In the genomic region with DNA sequence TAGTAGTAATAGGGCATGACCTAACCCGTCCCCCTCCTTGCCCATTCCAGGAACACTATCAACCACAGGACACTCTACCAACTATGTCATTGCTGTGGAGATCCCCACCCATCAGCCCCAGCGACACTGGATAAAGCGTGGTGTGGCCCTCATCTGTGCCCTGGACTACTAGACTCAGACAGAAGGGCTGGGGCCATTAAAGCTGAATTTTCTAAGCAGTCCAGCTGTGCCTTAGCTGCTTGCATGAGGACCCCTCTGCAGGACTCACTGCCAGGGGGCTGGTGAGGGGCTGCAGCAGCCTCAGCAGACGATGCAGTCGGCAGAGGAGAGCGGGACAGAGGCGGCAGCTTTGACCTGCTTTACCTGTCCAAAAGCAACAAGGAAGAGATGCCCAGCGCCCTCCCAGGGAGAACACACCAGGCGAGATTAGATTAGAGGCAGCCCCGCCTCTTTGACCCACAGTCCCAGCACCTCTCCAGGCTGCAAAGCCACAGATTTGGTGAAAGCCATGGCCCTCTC, we compare ENCODE assay signal across 1 cellular context.
TF ChIP-seq lines count a peak whose summit lies in the region.

No MANE protein-coding gene starts in this region.

TF ChIP-seq in H1, 55 proteins besides CTCF, POLR2A, EP300 and RAD21:
- TF ChIP-seq CEBPB (IDR thresholded peaks at IDR 0.05; ENCODE audit: low read depth, low read length) (no peak), SRF (IDR thresholded peaks at IDR 0.05; ENCODE audit: low read depth, low read length) (no peak), SAP30 (IDR thresholded peaks at IDR 0.05; ENCODE audit: insufficient read depth, insufficient replicate concordance, low read length) (no peak), POLR2AphosphoS5 (IDR thresholded peaks at IDR 0.05; ENCODE audit: low read depth, low read length) (no peak), FOSL1 (IDR thresholded peaks at IDR 0.05; ENCODE audit: insufficient read depth, low read depth, low read length) (no peak), RBBP5 (IDR thresholded peaks at IDR 0.05; ENCODE audit: borderline replicate concordance, low read depth, low read length) (no peak), TAF1 (IDR thresholded peaks at IDR 0.05; ENCODE audit: low read depth, low read length) (no peak), KDM1A (IDR thresholded peaks at IDR 0.05; ENCODE audit: borderline replicate concordance, low read length) (no peak), MAFK (IDR thresholded peaks at IDR 0.05; ENCODE audit: low read depth, low read length) (no peak), SIRT6 (IDR thresholded peaks at IDR 0.05; ENCODE audit: low read length) (no peak)
- TF ChIP-seq, protein P1, sequence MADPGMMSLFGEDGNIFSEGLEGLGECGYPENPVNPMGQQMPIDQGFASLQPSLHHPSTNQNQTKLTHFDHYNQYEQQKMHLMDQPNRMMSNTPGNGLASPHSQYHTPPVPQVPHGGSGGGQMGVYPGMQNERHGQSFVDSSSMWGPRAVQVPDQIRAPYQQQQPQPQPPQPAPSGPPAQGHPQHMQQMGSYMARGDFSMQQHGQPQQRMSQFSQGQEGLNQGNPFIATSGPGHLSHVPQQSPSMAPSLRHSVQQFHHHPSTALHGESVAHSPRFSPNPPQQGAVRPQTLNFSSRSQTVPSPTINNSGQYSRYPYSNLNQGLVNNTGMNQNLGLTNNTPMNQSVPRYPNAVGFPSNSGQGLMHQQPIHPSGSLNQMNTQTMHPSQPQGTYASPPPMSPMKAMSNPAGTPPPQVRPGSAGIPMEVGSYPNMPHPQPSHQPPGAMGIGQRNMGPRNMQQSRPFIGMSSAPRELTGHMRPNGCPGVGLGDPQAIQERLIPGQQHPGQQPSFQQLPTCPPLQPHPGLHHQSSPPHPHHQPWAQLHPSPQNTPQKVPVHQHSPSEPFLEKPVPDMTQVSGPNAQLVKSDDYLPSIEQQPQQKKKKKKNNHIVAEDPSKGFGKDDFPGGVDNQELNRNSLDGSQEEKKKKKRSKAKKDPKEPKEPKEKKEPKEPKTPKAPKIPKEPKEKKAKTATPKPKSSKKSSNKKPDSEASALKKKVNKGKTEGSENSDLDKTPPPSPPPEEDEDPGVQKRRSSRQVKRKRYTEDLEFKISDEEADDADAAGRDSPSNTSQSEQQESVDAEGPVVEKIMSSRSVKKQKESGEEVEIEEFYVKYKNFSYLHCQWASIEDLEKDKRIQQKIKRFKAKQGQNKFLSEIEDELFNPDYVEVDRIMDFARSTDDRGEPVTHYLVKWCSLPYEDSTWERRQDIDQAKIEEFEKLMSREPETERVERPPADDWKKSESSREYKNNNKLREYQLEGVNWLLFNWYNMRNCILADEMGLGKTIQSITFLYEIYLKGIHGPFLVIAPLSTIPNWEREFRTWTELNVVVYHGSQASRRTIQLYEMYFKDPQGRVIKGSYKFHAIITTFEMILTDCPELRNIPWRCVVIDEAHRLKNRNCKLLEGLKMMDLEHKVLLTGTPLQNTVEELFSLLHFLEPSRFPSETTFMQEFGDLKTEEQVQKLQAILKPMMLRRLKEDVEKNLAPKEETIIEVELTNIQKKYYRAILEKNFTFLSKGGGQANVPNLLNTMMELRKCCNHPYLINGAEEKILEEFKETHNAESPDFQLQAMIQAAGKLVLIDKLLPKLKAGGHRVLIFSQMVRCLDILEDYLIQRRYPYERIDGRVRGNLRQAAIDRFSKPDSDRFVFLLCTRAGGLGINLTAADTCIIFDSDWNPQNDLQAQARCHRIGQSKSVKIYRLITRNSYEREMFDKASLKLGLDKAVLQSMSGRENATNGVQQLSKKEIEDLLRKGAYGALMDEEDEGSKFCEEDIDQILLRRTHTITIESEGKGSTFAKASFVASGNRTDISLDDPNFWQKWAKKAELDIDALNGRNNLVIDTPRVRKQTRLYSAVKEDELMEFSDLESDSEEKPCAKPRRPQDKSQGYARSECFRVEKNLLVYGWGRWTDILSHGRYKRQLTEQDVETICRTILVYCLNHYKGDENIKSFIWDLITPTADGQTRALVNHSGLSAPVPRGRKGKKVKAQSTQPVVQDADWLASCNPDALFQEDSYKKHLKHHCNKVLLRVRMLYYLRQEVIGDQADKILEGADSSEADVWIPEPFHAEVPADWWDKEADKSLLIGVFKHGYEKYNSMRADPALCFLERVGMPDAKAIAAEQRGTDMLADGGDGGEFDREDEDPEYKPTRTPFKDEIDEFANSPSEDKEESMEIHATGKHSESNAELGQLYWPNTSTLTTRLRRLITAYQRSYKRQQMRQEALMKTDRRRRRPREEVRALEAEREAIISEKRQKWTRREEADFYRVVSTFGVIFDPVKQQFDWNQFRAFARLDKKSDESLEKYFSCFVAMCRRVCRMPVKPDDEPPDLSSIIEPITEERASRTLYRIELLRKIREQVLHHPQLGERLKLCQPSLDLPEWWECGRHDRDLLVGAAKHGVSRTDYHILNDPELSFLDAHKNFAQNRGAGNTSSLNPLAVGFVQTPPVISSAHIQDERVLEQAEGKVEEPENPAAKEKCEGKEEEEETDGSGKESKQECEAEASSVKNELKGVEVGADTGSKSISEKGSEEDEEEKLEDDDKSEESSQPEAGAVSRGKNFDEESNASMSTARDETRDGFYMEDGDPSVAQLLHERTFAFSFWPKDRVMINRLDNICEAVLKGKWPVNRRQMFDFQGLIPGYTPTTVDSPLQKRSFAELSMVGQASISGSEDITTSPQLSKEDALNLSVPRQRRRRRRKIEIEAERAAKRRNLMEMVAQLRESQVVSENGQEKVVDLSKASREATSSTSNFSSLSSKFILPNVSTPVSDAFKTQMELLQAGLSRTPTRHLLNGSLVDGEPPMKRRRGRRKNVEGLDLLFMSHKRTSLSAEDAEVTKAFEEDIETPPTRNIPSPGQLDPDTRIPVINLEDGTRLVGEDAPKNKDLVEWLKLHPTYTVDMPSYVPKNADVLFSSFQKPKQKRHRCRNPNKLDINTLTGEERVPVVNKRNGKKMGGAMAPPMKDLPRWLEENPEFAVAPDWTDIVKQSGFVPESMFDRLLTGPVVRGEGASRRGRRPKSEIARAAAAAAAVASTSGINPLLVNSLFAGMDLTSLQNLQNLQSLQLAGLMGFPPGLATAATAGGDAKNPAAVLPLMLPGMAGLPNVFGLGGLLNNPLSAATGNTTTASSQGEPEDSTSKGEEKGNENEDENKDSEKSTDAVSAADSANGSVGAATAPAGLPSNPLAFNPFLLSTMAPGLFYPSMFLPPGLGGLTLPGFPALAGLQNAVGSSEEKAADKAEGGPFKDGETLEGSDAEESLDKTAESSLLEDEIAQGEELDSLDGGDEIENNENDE (IDR thresholded peaks at IDR 0.05; ENCODE audit: insufficient replicate concordance, low read length), result no peak
- TF ChIP-seq, protein P2, sequence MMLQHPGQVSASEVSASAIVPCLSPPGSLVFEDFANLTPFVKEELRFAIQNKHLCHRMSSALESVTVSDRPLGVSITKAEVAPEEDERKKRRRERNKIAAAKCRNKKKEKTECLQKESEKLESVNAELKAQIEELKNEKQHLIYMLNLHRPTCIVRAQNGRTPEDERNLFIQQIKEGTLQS (IDR thresholded peaks at IDR 0.05; ENCODE audit: insufficient read depth, low read depth, low read length), result no peak
